In genomic region chr11:31509017-31509411, GRCh38 we compare ENCODE assay signal across 8 cellular contexts. TPM values are rescaled to one million over a fixed set of nuclear protein-coding genes. Genes with fewer than 3 reads are reported as not detected.
DNase-seq lines count a peak whose midpoint lies in the region; ATAC-seq, FAIRE-seq and TF ChIP-seq lines count a peak whose summit lies in the region.

No MANE protein-coding gene starts in this region.

- peak overlapping the region; percentile 82 for H3K9ac ChIP-seq in DND-41 (ENCODE audit: low read depth, low read length)
- peak overlapping the region; percentile 53; the same call in 1 of the 2 replicates for H3K9ac ChIP-seq in IMR-90 (ENCODE audit: low read depth, low read length)
- peak overlapping the region; percentile 84 to 97 for H3K9ac ChIP-seq in K562 (ENCODE audit: insufficient read depth in 1 of 2, low read depth in 2 of 2, low read length in 2 of 2)

- H3K14ac ChIP-seq in IMR-90 (replicated peaks; ENCODE audit: low read depth, low read length) = 0 out of 2 replicates have a peak overlapping the region, but pooled peaks have one; percentile 5

- intact Hi-C loops in IMR-90 (cut with micrococcal nuclease) = no loop called here
- intact Hi-C loops in K562 (cut with micrococcal nuclease) = loop anchor here (10.0 kb wide), 1 partner anchor 306 kb away; the partner anchor contains the start of gene PAX6
- intact Hi-C loops in lower leg skin (cut with DNase I; ENCODE audit: low total_unique reads) = no loop called here

- dilution Hi-C loops in IMR-90 (cut with HindIII; ENCODE audit: low sequenced_read_pairs, unreplicated experiment) = no loop called here

- TF ChIP-seq EP300 in K562 (IDR thresholded peaks at IDR 0.05; ENCODE audit: low read length) = no peak

- peak overlapping the region; percentile 68 to 83 for H4K8ac ChIP-seq in IMR-90 (ENCODE audit: low read depth in 2 of 2, low read length in 2 of 2)

- TF ChIP-seq CTCF in DND-41 (IDR thresholded peaks at IDR 0.05; ENCODE audit: borderline replicate concordance, extremely low read depth, low read length, poor library complexity, severe bottlenecking) = no peak
- TF ChIP-seq CTCF in GM20000 (IDR thresholded peaks at IDR 0.05; ENCODE audit: extremely low read depth, missing control alignments) = no peak
- TF ChIP-seq CTCF in IMR-90 (conservative IDR thresholded peaks at IDR 0.05; ENCODE audit: low read depth, low read length) = no peak
- no peak for TF ChIP-seq CTCF in K562 (IDR thresholded peaks at IDR 0.05 in 2 of 3, conservative IDR thresholded peaks at IDR 0.05 in 1 of 3; ENCODE audit: insufficient read depth in 2 of 3, low read depth in 1 of 3, low read length in 3 of 3)
- TF ChIP-seq CTCF in lower leg skin (IDR thresholded peaks at IDR 0.05) = no peak

- H3K4ac ChIP-seq in IMR-90 (ENCODE audit: low read depth, low read length) = no peak overlapping the region

- FAIRE-seq in K562 (lab: Jason Lieb, UNC) = no peak

- no peak overlapping the region for H2BK20ac ChIP-seq in IMR-90 (ENCODE audit: low read depth, low read length)

- in situ Hi-C loops in IMR-90 (cut with MboI; ENCODE audit: low sequenced_read_pairs) (no loop called here), K562 (cut with MboI) (no loop called here)

- peaks cover 10 to 24% of the 10 kb centered on the region in 2 experiments for H3K79me1 ChIP-seq in IMR-90 (ENCODE audit: low read depth in 1 of 2, low read length in 2 of 2)

- peaks cover 37% of the 10 kb centered on the region for H3K4me1 ChIP-seq in DND-41 (ENCODE audit: insufficient read depth, low read length)
- H3K4me1 ChIP-seq in IMR-90 (ENCODE audit: control insufficient read depth, insufficient read depth, low read length) = no peaks in the 10 kb centered on the region
- peaks cover 0 to 6% of the 10 kb centered on the region in 2 experiments; a peak in 1 of 5 replicates for H3K4me1 ChIP-seq in K562 (replicated peaks in 1 of 2; ENCODE audit: control insufficient read depth in 2 of 2, insufficient read depth in 2 of 2, low read length in 2 of 2)
- no peaks in the 10 kb centered on the region for H3K4me1 ChIP-seq in urinary bladder (ENCODE audit: insufficient read depth)

- H4K20me1 ChIP-seq in DND-41 (ENCODE audit: insufficient read depth, low read length) = no peaks in the 10 kb centered on the region
- H4K20me1 ChIP-seq in IMR-90 (ENCODE audit: insufficient read depth, low read length) = no peaks in the 10 kb centered on the region
- H4K20me1 ChIP-seq in K562 (replicated peaks; ENCODE audit: control insufficient read depth, insufficient read depth, low read length) = peaks cover 5% of the 10 kb centered on the region; the same call in 1 of the 2 replicates

- peaks cover 4% of the 10 kb centered on the region; the same call in 1 of the 2 replicates for H3K36me3 ChIP-seq in DND-41 (ENCODE audit: insufficient read depth, low read length)
- H3K36me3 ChIP-seq in IMR-90 (ENCODE audit: control insufficient read depth, insufficient read depth, low read length) = peaks cover 2% of the 10 kb centered on the region
- H3K36me3 ChIP-seq in K562 (ENCODE audit: control insufficient read depth, insufficient read depth, low read length) = peaks cover 24% of the 10 kb centered on the region; the same call in 2 of the 3 replicates
- peaks cover 4% of the 10 kb centered on the region for H3K36me3 ChIP-seq in urinary bladder (ENCODE audit: insufficient read depth)

- H3K56ac ChIP-seq in IMR-90 (ENCODE audit: extremely low read depth, insufficient read depth, low read length) = peak overlapping the region; percentile 75

- H3K9me1 ChIP-seq in IMR-90 (ENCODE audit: insufficient read depth, low read length) (peaks cover 3% of the 10 kb centered on the region; the same call in 1 of the 2 replicates), K562 (ENCODE audit: control insufficient read depth, insufficient read depth, low read length) (no peaks in the 10 kb centered on the region)

- no peak for DNase-seq in DND-41
- DNase-seq in GM20000 (ENCODE audit: low spot score) = peak; percentile 3
- DNase-seq in IMR-90 = no peak
- peak in 2 of 4 experiments; percentile 9 to 34 for DNase-seq in K562 (ENCODE audit: extremely low read depth in 1 of 4, low spot score in 3 of 4)
- DNase-seq in lower leg skin (ENCODE audit: low spot score in 2 of 2) = no peak
- no peak for DNase-seq in COLO668 (lab: John Stamatoyannopoulos, UW; ENCODE audit: unreplicated experiment)
- DNase-seq in iPS-NIHi11 (ENCODE audit: low spot score) = no peak

- H3K4me2 ChIP-seq in DND-41 (ENCODE audit: insufficient read depth, low read length) (peak overlapping the region; percentile 70), IMR-90 (ENCODE audit: low read depth, low read length) (peak overlapping the region; percentile 97), K562 (ENCODE audit: insufficient read depth, low read length) (peak overlapping the region; percentile 93)

- no peaks in the 10 kb centered on the region for H3K27me3 ChIP-seq in DND-41 (ENCODE audit: insufficient read depth, low read length, poor library complexity)
- H3K27me3 ChIP-seq in IMR-90 (ENCODE audit: control insufficient read depth, insufficient read depth, low read length) = no peaks in the 10 kb centered on the region
- no peaks in the 10 kb centered on the region for H3K27me3 ChIP-seq in K562 (ENCODE audit: control insufficient read depth in 2 of 2, insufficient read depth in 2 of 2, low read length in 2 of 2)

- H3K18ac ChIP-seq in IMR-90 (ENCODE audit: low read depth, low read length) = no peak overlapping the region

- H3K79me2 ChIP-seq in DND-41 (ENCODE audit: insufficient read depth, low read length) (peaks cover 77% of the 10 kb centered on the region), K562 (ENCODE audit: control insufficient read depth, insufficient read depth, low read length) (peaks cover 97% of the 10 kb centered on the region)

- no peak overlapping the region for H2AK5ac ChIP-seq in IMR-90 (ENCODE audit: low read depth, low read length)

- CTCF ChIA-PET in IMR-90 (lab: Yijun Ruan, JAX) (no interaction called here), K562 (lab: Yijun Ruan, JAX; ENCODE audit: low intra/inter-chr PET ratio) (no interaction called here)

- no CpG with 5 or more reads among the region's 8 CpGs for WGBS in IMR-90 (ENCODE audit: extremely low coverage in 2 of 2, insufficient read length in 1 of 2), 2 experiments
- under 1% methylated on average over 8 of the region's 8 CpGs for WGBS in K562 (ENCODE audit: insufficient coverage, low coverage, missing lambda C conversion rate)
- WGBS in lower leg skin, 2 donors = 1 to 2% methylated on average over 8 of the region's 8 CpGs
- 2% methylated on average over 8 of the region's 8 CpGs for WGBS in urinary bladder

- H3K23ac ChIP-seq in IMR-90 (ENCODE audit: low read depth, low read length) = no peak overlapping the region

- no peak overlapping the region for H2BK15ac ChIP-seq in IMR-90 (ENCODE audit: low read depth, low read length)

- H3K4me3 ChIP-seq in DND-41 (ENCODE audit: low read depth in 1 of 2, low read length in 2 of 2) (peak overlapping the region; percentile 79 to 97), IMR-90 (ENCODE audit: insufficient read depth, low read depth, low read length) (peak overlapping the region; percentile 92), K562 (peak overlapping the region; percentile 94), lower leg skin (ENCODE audit: low read depth, poor library complexity, severe bottlenecking) (peak overlapping the region; percentile 85), urinary bladder (ENCODE audit: low read depth, low read length) (peak overlapping the region; percentile 56)

- H3K9me3 ChIP-seq in DND-41 (ENCODE audit: insufficient read depth, low read length, severe bottlenecking) = no peaks in the 10 kb centered on the region
- H3K9me3 ChIP-seq in IMR-90 (ENCODE audit: control insufficient read depth, insufficient read depth, low read length) = no peaks in the 10 kb centered on the region
- no peaks in the 10 kb centered on the region for H3K9me3 ChIP-seq in K562 (replicated peaks; ENCODE audit: control insufficient read depth, insufficient read depth, low read depth, low read length)

- peak; percentile 4; the same call in 2 of the 3 replicates for ATAC-seq in DND-41 (ENCODE audit: insufficient read depth, low read depth)
- no peak for ATAC-seq in IMR-90 (ENCODE audit: low read depth)
- peak; percentile 12 for ATAC-seq in K562

- no peak overlapping the region for H2BK120ac ChIP-seq in IMR-90 (ENCODE audit: low read depth, low read length)

- H2AK9ac ChIP-seq in IMR-90 (replicated peaks; ENCODE audit: low read depth, low read length, poor library complexity) = no peak overlapping the region

- BruUV-seq in IMR-90 (replicated peaks; lab: Mats Ljungman, UMichigan) (TSS peak; percentile 40), K562 (replicated peaks; lab: Mats Ljungman, UMichigan) (no TSS peak)

- H2AFZ ChIP-seq in DND-41 (ENCODE audit: low read depth, low read length) (peak overlapping the region; percentile 99), IMR-90 (replicated peaks; ENCODE audit: low read length, poor library complexity) (peak overlapping the region; percentile 99), K562 (ENCODE audit: low read depth, low read length) (peak overlapping the region; percentile 92)

- H4K91ac ChIP-seq in IMR-90 (ENCODE audit: insufficient read depth, low read depth, low read length) = no peak overlapping the region

- no peak overlapping the region for H2BK5ac ChIP-seq in IMR-90 (ENCODE audit: low read depth, low read length, poor library complexity, severe bottlenecking)

- no peak for TF ChIP-seq POLR2A in IMR-90 (IDR thresholded peaks at IDR 0.05; ENCODE audit: low read depth, low read length)
- TF ChIP-seq POLR2A in K562 (conservative IDR thresholded peaks at IDR 0.05) = no peak
- no peak for TF ChIP-seq POLR2A in lower leg skin (IDR thresholded peaks at IDR 0.05)

- POLR2A ChIA-PET in IMR-90 (lab: Charles Lee; ENCODE audit: unreplicated experiment) = no interaction called here
- POLR2A ChIA-PET in K562 (lab: Yijun Ruan, JAX) = interaction anchor here (0.8 kb wide), 1 partner anchor 17 kb away, joined by 3 read pairs; no protein-coding TSS in a partner anchor

- TF ChIP-seq RAD21 in IMR-90 (IDR thresholded peaks at IDR 0.05; ENCODE audit: low read length) (no peak), K562 (CRISPR knock-in tag; conservative IDR thresholded peaks at IDR 0.05 in 1 of 2, IDR thresholded peaks at IDR 0.05 in 1 of 2) (no peak)

- H3K27ac ChIP-seq in DND-41 (ENCODE audit: low read length) (peak overlapping the region; percentile 76), IMR-90 (ENCODE audit: insufficient read depth, low read length) (no peak overlapping the region), K562 (ENCODE audit: extremely low read depth, low read depth, low read length) (peak overlapping the region; percentile 93), urinary bladder (ENCODE audit: low read depth) (no peak overlapping the region)

- H4K5ac ChIP-seq in IMR-90 (ENCODE audit: low read depth, low read length) = peak overlapping the region; percentile 66; the same call in 1 of the 2 replicates

RNA-seq across cellular contexts. Expression of gene IMMP1L, which starts 0.4 kb away (rescaled TPM):
- 5.0 and 10.0 TPM in 2 replicates for total RNA-seq in IMR-90 (2012; rRNA removed)
- 10.7 and 23.7 TPM in 2 replicates for polyA plus RNA-seq in IMR-90 (2012; rRNA removed)
- 1.8 and 2.4 TPM in 2 replicates for polyA plus RNA-seq in IMR-90 (2012; cell fraction: cytosol; rRNA removed)
- polyA plus RNA-seq in IMR-90 (2012; cell fraction: nucleus; rRNA removed; ENCODE audit: low replicate concordance) = 1.5 and 6.8 TPM in 2 replicates
- 22.8 and 75.8 TPM in 2 replicates for total RNA-seq in K562 (2011; cell fraction: chromatin; rRNA removed; ENCODE audit: low replicate concordance)
- 14.7 and 32.1 TPM in 2 replicates for total RNA-seq in K562 (2011; cell fraction: nucleolus; rRNA removed)
- total RNA-seq in K562 (2011; cell fraction: nucleoplasm; rRNA removed) = 44.4 and 85.9 TPM in 2 replicates
- total RNA-seq in K562 (2014; rRNA removed) = 50.2 and 84.0 TPM in 2 replicates
- total RNA-seq in K562 (2014; rRNA removed; fragmentation: Illumina TruSeq; extraction: Trizol) = 102 and 169 TPM in 2 replicates
- 197 and 202 TPM in 2 replicates for total RNA-seq in K562 (2015; rRNA removed; fragmentation: Illumina TruSeq; extraction: Trizol)
- total RNA-seq in K562 (2021) = 56.0 and 62.3 TPM in 2 replicates
- 63.2 and 92.2 TPM in 2 replicates for polyA plus RNA-seq in K562 (2011; rRNA removed)
- polyA plus RNA-seq in K562 (2011; cell fraction: cytosol; rRNA removed) = 30.3 and 64.9 TPM in 2 replicates
- polyA plus RNA-seq in K562 (2011; cell fraction: nucleus; rRNA removed) = 28.0 and 50.0 TPM in 2 replicates
- 61.9 and 88.4 TPM in 2 replicates for polyA plus RNA-seq in K562 (2012)
- polyA plus RNA-seq in K562 (2014; fragmentation: Illumina TruSeq; extraction: Trizol) = 63.5 and 74.3 TPM in 2 replicates
- polyA plus RNA-seq in K562 (2014; fragmentation: Nextera tagmentation; extraction: Ambion mirVana) = 100 to 1,000 TPM; 179 to 214 TPM
- polyA plus RNA-seq in K562 (2014; rRNA removed) = 170 and 245 TPM in 2 replicates
- 50.0 and 53.8 TPM in 2 replicates for polyA minus RNA-seq in K562 (2011; rRNA and poly(A)+ RNA removed)
- polyA minus RNA-seq in K562 (2011; cell fraction: cytosol; rRNA and poly(A)+ RNA removed) = 9.6 and 44.7 TPM in 2 replicates
- 30.7 and 56.2 TPM in 2 replicates for polyA minus RNA-seq in K562 (2011; cell fraction: nucleus; rRNA and poly(A)+ RNA removed)
- total RNA-seq in lower leg skin = 10 to 100 TPM in 3 of 4 donors, 1 to 10 TPM in 1; 6.8 to 79.9 (median 26.4) TPM
- total RNA-seq in urinary bladder = 37.3 TPM
- 20.0 TPM for polyA plus RNA-seq in urinary bladder

RNA-seq across cellular contexts. Expression of gene ELP4, which starts 0.6 kb away (rescaled TPM):
- 18.1 and 20.4 TPM in 2 replicates for total RNA-seq in IMR-90 (2012; rRNA removed)
- 6.8 and 8.4 TPM in 2 replicates for polyA plus RNA-seq in IMR-90 (2012; rRNA removed)
- polyA plus RNA-seq in IMR-90 (2012; cell fraction: cytosol; rRNA removed) = 3.2 and 3.5 TPM in 2 replicates
- polyA plus RNA-seq in IMR-90 (2012; cell fraction: nucleus; rRNA removed; ENCODE audit: low replicate concordance) = 1.8 and 5.4 TPM in 2 replicates
- total RNA-seq in K562 (2011; cell fraction: chromatin; rRNA removed; ENCODE audit: low replicate concordance) = 37.2 and 90.3 TPM in 2 replicates
- total RNA-seq in K562 (2011; cell fraction: nucleolus; rRNA removed) = 25.0 and 27.9 TPM in 2 replicates
- 52.5 and 116 TPM in 2 replicates for total RNA-seq in K562 (2011; cell fraction: nucleoplasm; rRNA removed)
- 25.5 and 28.7 TPM in 2 replicates for total RNA-seq in K562 (2014; rRNA removed)
- total RNA-seq in K562 (2014; rRNA removed; fragmentation: Illumina TruSeq; extraction: Trizol) = 37.6 and 39.0 TPM in 2 replicates
- total RNA-seq in K562 (2015; rRNA removed; fragmentation: Illumina TruSeq; extraction: Trizol) = 38.6 and 38.7 TPM in 2 replicates
- total RNA-seq in K562 (2021) = 24.1 and 27.8 TPM in 2 replicates
- polyA plus RNA-seq in K562 (2011; rRNA removed) = 59.2 and 60.3 TPM in 2 replicates
- polyA plus RNA-seq in K562 (2011; cell fraction: cytosol; rRNA removed) = 18.2 and 36.0 TPM in 2 replicates
- 16.1 and 28.3 TPM in 2 replicates for polyA plus RNA-seq in K562 (2011; cell fraction: nucleus; rRNA removed)
- 29.3 and 38.7 TPM in 2 replicates for polyA plus RNA-seq in K562 (2012)
- polyA plus RNA-seq in K562 (2014; fragmentation: Illumina TruSeq; extraction: Trizol) = 34.8 and 43.7 TPM in 2 replicates
- 10 to 100 TPM; 47.3 to 59.5 TPM for polyA plus RNA-seq in K562 (2014; fragmentation: Nextera tagmentation; extraction: Ambion mirVana)
- polyA plus RNA-seq in K562 (2014; rRNA removed) = 26.8 and 40.9 TPM in 2 replicates
- polyA minus RNA-seq in K562 (2011; rRNA and poly(A)+ RNA removed) = 52.9 and 73.6 TPM in 2 replicates
- 17.2 and 29.0 TPM in 2 replicates for polyA minus RNA-seq in K562 (2011; cell fraction: cytosol; rRNA and poly(A)+ RNA removed)
- 78.0 and 156 TPM in 2 replicates for polyA minus RNA-seq in K562 (2011; cell fraction: nucleus; rRNA and poly(A)+ RNA removed)
- total RNA-seq in lower leg skin = 10 to 100 TPM; 20.6 to 23.3 (median 22.2) TPM
- 66.1 TPM for total RNA-seq in urinary bladder
- polyA plus RNA-seq in urinary bladder = 13.7 TPM

Comparison
In these comparisons a context has a peak if more than half of its experiments do, and no peak if none do; other contexts are left out.
1. H3K27ac ChIP-seq: peak in DND-41 (single experiment) and K562 (single experiment); none in IMR-90 (single experiment) and urinary bladder (single experiment).
2. Peak in every context shown above with its lines, with median percentiles within 50 percentile points of each other: H2AFZ ChIP-seq, H3K4me2 ChIP-seq, H3K4me3 ChIP-seq and H3K9ac ChIP-seq.